18 cellular contexts compared by ENCODE assay signal in genomic region chr2:33014268-33014667, GRCh38.
DNase-seq lines count a peak whose midpoint lies in the region; ATAC-seq and TF ChIP-seq lines count a peak whose summit lies in the region.
"Had no signal": no experiment of that assay in that cellular context is flagged by ENCODE, and none has a peak within 500 bp of the region (broad histone marks: within the 10 kb centered on the region; RNA-seq: fewer than 3 reads in every experiment).

No MANE protein-coding gene starts in this region.

- no peaks in the 10 kb centered on the region for H3K36me3 ChIP-seq in PC-9 (ENCODE audit: low read depth)
- H3K36me3 ChIP-seq in esophagus squamous epithelium = no peaks in the 10 kb centered on the region
- H3K36me3 ChIP-seq in osteoblast (ENCODE audit: insufficient read depth, low read length) = no peaks in the 10 kb centered on the region
- no peaks in the 10 kb centered on the region for H3K36me3 ChIP-seq in CD8-positive, alpha-beta T cell (ENCODE audit: insufficient read depth, low read length)
- H3K36me3 ChIP-seq: BLaER1, left lung, sigmoid colon, thyroid gland had no signal

- peak overlapping the region; percentile 12 for H3K4me2 ChIP-seq in PC-9
- no peak overlapping the region for H3K4me2 ChIP-seq in osteoblast (ENCODE audit: insufficient read depth, low read length)
- H3K4me2 ChIP-seq: BLaER1 had no signal

- TF ChIP-seq CTCF in PC-9 (conservative IDR thresholded peaks at IDR 0.05) (no peak), esophagus squamous epithelium (IDR thresholded peaks at IDR 0.05) (no peak), osteoblast (IDR thresholded peaks at IDR 0.05; ENCODE audit: extremely low read depth, low read depth, low read length) (no peak)
- no peak for TF ChIP-seq CTCF in CD8-positive, alpha-beta T cell (IDR thresholded peaks at IDR 0.05)

- POLR2A ChIA-PET in PC-9 (lab: Charles Lee; ENCODE audit: unreplicated experiment) = no interaction called here
- POLR2A ChIA-PET in CD8-positive, alpha-beta T cell (lab: Charles Lee) = no interaction called here

- no peak for ATAC-seq in CD8-positive, alpha-beta T cell
- ATAC-seq: activated T-cell treated with anti-CD3 and anti-CD28 coated beads, Interleukin-2, amount 50 U/mL, for 4 hours; left lung; natural killer cell had no signal

- no peaks in the 10 kb centered on the region for H3K27me3 Mint-ChIP-seq in activated T-cell treated with anti-CD3 and anti-CD28 coated beads, Interleukin-2, amount 50 U/mL, for 24 hours
- peaks cover 5% of the 10 kb centered on the region for H3K27me3 Mint-ChIP-seq in CD8-positive, alpha-beta T cell (ENCODE audit: low read depth)

- H3K36me3 Mint-ChIP-seq in activated T-cell treated with anti-CD3 and anti-CD28 coated beads, Interleukin-2, amount 50 U/mL, for 24 hours (ENCODE audit: low read depth) = no peaks in the 10 kb centered on the region
- H3K36me3 Mint-ChIP-seq in CD8-positive, alpha-beta T cell = no peaks in the 10 kb centered on the region
- H3K36me3 Mint-ChIP-seq: activated naive CD8-positive, alpha-beta T cell treated with anti-CD3 and anti-CD28 coated beads, Interleukin-2, amount 10 ng/mL, durations not matched to agents 7 days and 5 days; natural killer cell had no signal

- CTCF ChIA-PET in PC-9 (lab: Charles Lee) = no interaction called here
- CTCF ChIA-PET in CD8-positive, alpha-beta T cell (lab: Charles Lee) = no interaction called here

- DNase-seq in DMS 273 (lab: John Stamatoyannopoulos, UW; ENCODE audit: unreplicated experiment) (peak; percentile 31), DMS 273 treated with DMSO at 0.1 percent for 48 hours (lab: John Stamatoyannopoulos, UW) (no peak), PC-9 (no peak), esophagus squamous epithelium (lab: John Stamatoyannopoulos, UW) (no peak), osteoblast (ENCODE audit: insufficient read length, low spot score, missing footprints) (no peak), DMS53 (lab: John Stamatoyannopoulos, UW) (no peak)
- no peak for DNase-seq in activated T-cell treated with anti-CD3 and anti-CD28 coated beads, Interleukin-2, amount 50 U/mL, for 24 hours
- no peak for DNase-seq in CD8-positive, alpha-beta T cell
- DNase-seq: activated naive CD8-positive, alpha-beta T cell treated with anti-CD3 and anti-CD28 coated beads, Interleukin-2, amount 10 ng/mL, durations not matched to agents 7 days and 5 days; activated T-cell treated with anti-CD3 and anti-CD28 coated beads, Interleukin-2, amount 50 U/mL, for 4 hours; DND-41; left lung; natural killer cell; NCI-H446; sigmoid colon; stimulated activated CD4-positive, alpha-beta T cell treated with anti-CD3 and anti-CD28 coated beads, Interleukin-4, amount 100 ng/mL, for 4 hours; thyroid gland had no signal

- no TSS peak for BruUV-seq in PC-9 (replicated peaks; lab: Mats Ljungman, UMichigan)

- H3K4me1 ChIP-seq in PC-9 (replicated peaks; ENCODE audit: insufficient read depth) = peaks cover 57% of the 10 kb centered on the region
- H3K4me1 ChIP-seq in esophagus squamous epithelium = peaks cover 8 to 23% (median 10%) of the 10 kb centered on the region in 3 donors
- H3K4me1 ChIP-seq in osteoblast (ENCODE audit: insufficient read depth, low read length) = peaks cover 27% of the 10 kb centered on the region
- H3K4me1 ChIP-seq in CD8-positive, alpha-beta T cell (ENCODE audit: insufficient read depth, low read length) = no peaks in the 10 kb centered on the region
- H3K4me1 ChIP-seq: BLaER1, left lung, thyroid gland had no signal

- H3F3A ChIP-seq in PC-9 (ENCODE audit: insufficient read depth, low read depth) = peaks cover 22% of the 10 kb centered on the region

- H3K9me3 ChIP-seq in PC-9 (ENCODE audit: insufficient read depth, low read depth) = no peaks in the 10 kb centered on the region
- no peaks in the 10 kb centered on the region for H3K9me3 ChIP-seq in esophagus squamous epithelium
- no peaks in the 10 kb centered on the region for H3K9me3 ChIP-seq in osteoblast (ENCODE audit: low read depth, low read length)
- no peaks in the 10 kb centered on the region for H3K9me3 ChIP-seq in CD8-positive, alpha-beta T cell (ENCODE audit: low read length)
- H3K9me3 ChIP-seq: BLaER1, left lung, sigmoid colon, thyroid gland had no signal

- no peak overlapping the region for H3K27ac Mint-ChIP-seq in activated T-cell treated with anti-CD3 and anti-CD28 coated beads, Interleukin-2, amount 50 U/mL, for 24 hours
- H3K27ac Mint-ChIP-seq in CD8-positive, alpha-beta T cell = no peak overlapping the region
- H3K27ac Mint-ChIP-seq: activated naive CD8-positive, alpha-beta T cell treated with anti-CD3 and anti-CD28 coated beads, Interleukin-2, amount 10 ng/mL, durations not matched to agents 7 days and 5 days; natural killer cell had no signal

- H3K4me3 ChIP-seq in PC-9 = no peak overlapping the region
- H3K4me3 ChIP-seq in esophagus squamous epithelium = no peak overlapping the region
- H3K4me3 ChIP-seq in osteoblast (ENCODE audit: insufficient read depth, low read length) = no peak overlapping the region
- no peak overlapping the region for H3K4me3 ChIP-seq in CD8-positive, alpha-beta T cell (ENCODE audit: low read depth, low read length)
- H3K4me3 ChIP-seq: BLaER1, left lung, sigmoid colon, thyroid gland had no signal

- intact Hi-C loops in PC-9 (cut with micrococcal nuclease; ENCODE audit: unreplicated experiment) = loop anchor here (5.0 kb wide), 1 partner anchor 37 kb away; no protein-coding TSS in a partner anchor
- intact Hi-C loops in esophagus squamous epithelium (cut with DNase I) = no loop called here
- intact Hi-C loops in CD8-positive, alpha-beta T cell (cut with DNase I, micrococcal nuclease) = no loop called here

- H3K27me3 ChIP-seq in PC-9 (ENCODE audit: insufficient read depth, low read depth) (no peaks in the 10 kb centered on the region), esophagus squamous epithelium (no peaks in the 10 kb centered on the region), osteoblast (ENCODE audit: insufficient read depth, low read length) (no peaks in the 10 kb centered on the region)
- H3K27me3 ChIP-seq in CD8-positive, alpha-beta T cell (ENCODE audit: insufficient read depth, low read length) = no peaks in the 10 kb centered on the region
- H3K27me3 ChIP-seq: BLaER1, left lung, sigmoid colon, thyroid gland had no signal

- no peaks in the 10 kb centered on the region for H3K9me3 Mint-ChIP-seq in activated T-cell treated with anti-CD3 and anti-CD28 coated beads, Interleukin-2, amount 50 U/mL, for 24 hours
- no peaks in the 10 kb centered on the region for H3K9me3 Mint-ChIP-seq in CD8-positive, alpha-beta T cell
- H3K9me3 Mint-ChIP-seq: activated naive CD8-positive, alpha-beta T cell treated with anti-CD3 and anti-CD28 coated beads, Interleukin-2, amount 10 ng/mL, durations not matched to agents 7 days and 5 days; activated T-cell treated with anti-CD3 and anti-CD28 coated beads, Interleukin-2, amount 50 U/mL, for 4 hours; natural killer cell had no signal

- TF ChIP-seq POLR2A in esophagus squamous epithelium (IDR thresholded peaks at IDR 0.05) = no peak

- H3K4me3 Mint-ChIP-seq in activated T-cell treated with anti-CD3 and anti-CD28 coated beads, Interleukin-2, amount 50 U/mL, for 24 hours = no peak overlapping the region
- H3K4me3 Mint-ChIP-seq in CD8-positive, alpha-beta T cell = no peak overlapping the region
- H3K4me3 Mint-ChIP-seq: activated naive CD8-positive, alpha-beta T cell treated with anti-CD3 and anti-CD28 coated beads, Interleukin-2, amount 10 ng/mL, durations not matched to agents 7 days and 5 days; activated T-cell treated with anti-CD3 and anti-CD28 coated beads, Interleukin-2, amount 50 U/mL, for 4 hours; natural killer cell had no signal

- 22 to 50% methylated on average over 2 of the region's 2 CpGs for WGBS in esophagus squamous epithelium, 2 donors

- H3K79me2 ChIP-seq in PC-9 (ENCODE audit: low read depth) (no peaks in the 10 kb centered on the region), osteoblast (ENCODE audit: insufficient read depth, low read length) (no peaks in the 10 kb centered on the region)

- no peaks in the 10 kb centered on the region for H3K4me1 Mint-ChIP-seq in activated T-cell treated with anti-CD3 and anti-CD28 coated beads, Interleukin-2, amount 50 U/mL, for 24 hours (ENCODE audit: low read depth)
- H3K4me1 Mint-ChIP-seq in CD8-positive, alpha-beta T cell (ENCODE audit: low read depth) = no peaks in the 10 kb centered on the region
- H3K4me1 Mint-ChIP-seq: activated naive CD8-positive, alpha-beta T cell treated with anti-CD3 and anti-CD28 coated beads, Interleukin-2, amount 10 ng/mL, durations not matched to agents 7 days and 5 days; natural killer cell had no signal

- H3K9me2 ChIP-seq in PC-9 (ENCODE audit: insufficient read depth) = no peaks in the 10 kb centered on the region

- no peak overlapping the region for H2AFZ ChIP-seq in PC-9
- H2AFZ ChIP-seq in osteoblast (ENCODE audit: low read length) = peak overlapping the region; percentile 47

- H3K27ac ChIP-seq in PC-9 (no peak overlapping the region), esophagus squamous epithelium (peak overlapping the region in 3 of 4 donors; percentile 22 to 35 (median 28)), osteoblast (ENCODE audit: low read depth, low read length) (no peak overlapping the region)
- H3K27ac ChIP-seq in CD8-positive, alpha-beta T cell (ENCODE audit: low read depth, low read length) = no peak overlapping the region
- H3K27ac ChIP-seq: BLaER1, left lung, sigmoid colon, thyroid gland had no signal

- H4K20me1 ChIP-seq in PC-9 (ENCODE audit: insufficient read depth) (no peaks in the 10 kb centered on the region), osteoblast (ENCODE audit: insufficient read depth, low read length) (no peaks in the 10 kb centered on the region)
- H4K20me1 ChIP-seq: BLaER1 had no signal

Comparison
In these comparisons a context has a peak if more than half of its experiments do, and no peak if none do; other contexts are left out.
1. H3K27ac ChIP-seq: peak in esophagus squamous epithelium (3 of 4); none in PC-9 (single experiment), osteoblast (single experiment) and CD8-positive, alpha-beta T cell (single experiment).